In the genomic region with DNA sequence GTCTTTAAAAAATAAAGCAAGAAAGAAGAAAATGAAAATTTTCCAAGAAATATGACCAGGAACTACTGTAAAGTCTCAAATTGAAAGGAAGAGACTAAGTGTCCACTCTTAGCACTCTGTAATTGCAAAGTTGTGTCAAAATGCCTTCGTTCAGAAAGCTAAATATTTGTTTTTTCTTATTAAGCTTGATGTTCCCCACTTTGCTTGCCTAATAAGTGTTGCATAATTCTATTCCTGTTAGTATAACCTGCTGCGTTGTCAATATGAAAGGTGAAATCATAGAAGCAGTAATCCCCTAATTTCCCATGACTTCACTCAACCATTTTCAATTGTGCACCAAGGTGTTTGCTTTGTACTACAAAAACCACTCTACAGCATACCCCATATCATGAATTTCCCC, we compare ENCODE assay signal across 2 cellular contexts.
TF ChIP-seq lines count a peak whose summit lies in the region.

No MANE protein-coding gene starts in this region.

TF ChIP-seq in liver, 16 proteins besides CTCF, POLR2A, EP300 and RAD21 (continued from another document):
- TF ChIP-seq RXRA (IDR thresholded peaks at IDR 0.05) (peak in 1 of 2 donors; percentile 16), EGR1 (IDR thresholded peaks at IDR 0.05; ENCODE audit: low read depth in 2 of 2) (no peak), YY1 (IDR thresholded peaks at IDR 0.05) (peak; percentile 27), FOXA2 (IDR thresholded peaks at IDR 0.05) (peak; percentile 14), HNF4A (conservative IDR thresholded peaks at IDR 0.05) (peak in 1 of 2 donors; percentile 10)
TF ChIP-seq in liver: peak in this region for 4.

TF ChIP-seq in HepG2, 621 proteins besides CTCF, POLR2A, EP300 and RAD21 (continued from another document):
- TF ChIP-seq, protein P1, sequence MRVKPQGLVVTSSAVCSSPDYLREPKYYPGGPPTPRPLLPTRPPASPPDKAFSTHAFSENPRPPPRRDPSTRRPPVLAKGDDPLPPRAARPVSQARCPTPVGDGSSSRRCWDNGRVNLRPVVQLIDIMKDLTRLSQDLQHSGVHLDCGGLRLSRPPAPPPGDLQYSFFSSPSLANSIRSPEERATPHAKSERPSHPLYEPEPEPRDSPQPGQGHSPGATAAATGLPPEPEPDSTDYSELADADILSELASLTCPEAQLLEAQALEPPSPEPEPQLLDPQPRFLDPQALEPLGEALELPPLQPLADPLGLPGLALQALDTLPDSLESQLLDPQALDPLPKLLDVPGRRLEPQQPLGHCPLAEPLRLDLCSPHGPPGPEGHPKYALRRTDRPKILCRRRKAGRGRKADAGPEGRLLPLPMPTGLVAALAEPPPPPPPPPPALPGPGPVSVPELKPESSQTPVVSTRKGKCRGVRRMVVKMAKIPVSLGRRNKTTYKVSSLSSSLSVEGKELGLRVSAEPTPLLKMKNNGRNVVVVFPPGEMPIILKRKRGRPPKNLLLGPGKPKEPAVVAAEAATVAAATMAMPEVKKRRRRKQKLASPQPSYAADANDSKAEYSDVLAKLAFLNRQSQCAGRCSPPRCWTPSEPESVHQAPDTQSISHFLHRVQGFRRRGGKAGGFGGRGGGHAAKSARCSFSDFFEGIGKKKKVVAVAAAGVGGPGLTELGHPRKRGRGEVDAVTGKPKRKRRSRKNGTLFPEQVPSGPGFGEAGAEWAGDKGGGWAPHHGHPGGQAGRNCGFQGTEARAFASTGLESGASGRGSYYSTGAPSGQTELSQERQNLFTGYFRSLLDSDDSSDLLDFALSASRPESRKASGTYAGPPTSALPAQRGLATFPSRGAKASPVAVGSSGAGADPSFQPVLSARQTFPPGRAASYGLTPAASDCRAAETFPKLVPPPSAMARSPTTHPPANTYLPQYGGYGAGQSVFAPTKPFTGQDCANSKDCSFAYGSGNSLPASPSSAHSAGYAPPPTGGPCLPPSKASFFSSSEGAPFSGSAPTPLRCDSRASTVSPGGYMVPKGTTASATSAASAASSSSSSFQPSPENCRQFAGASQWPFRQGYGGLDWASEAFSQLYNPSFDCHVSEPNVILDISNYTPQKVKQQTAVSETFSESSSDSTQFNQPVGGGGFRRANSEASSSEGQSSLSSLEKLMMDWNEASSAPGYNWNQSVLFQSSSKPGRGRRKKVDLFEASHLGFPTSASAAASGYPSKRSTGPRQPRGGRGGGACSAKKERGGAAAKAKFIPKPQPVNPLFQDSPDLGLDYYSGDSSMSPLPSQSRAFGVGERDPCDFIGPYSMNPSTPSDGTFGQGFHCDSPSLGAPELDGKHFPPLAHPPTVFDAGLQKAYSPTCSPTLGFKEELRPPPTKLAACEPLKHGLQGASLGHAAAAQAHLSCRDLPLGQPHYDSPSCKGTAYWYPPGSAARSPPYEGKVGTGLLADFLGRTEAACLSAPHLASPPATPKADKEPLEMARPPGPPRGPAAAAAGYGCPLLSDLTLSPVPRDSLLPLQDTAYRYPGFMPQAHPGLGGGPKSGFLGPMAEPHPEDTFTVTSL (CRISPR knock-in tag; IDR thresholded peaks at IDR 0.05; ENCODE audit: borderline replicate concordance): no peak
- TF ChIP-seq, protein P2, sequence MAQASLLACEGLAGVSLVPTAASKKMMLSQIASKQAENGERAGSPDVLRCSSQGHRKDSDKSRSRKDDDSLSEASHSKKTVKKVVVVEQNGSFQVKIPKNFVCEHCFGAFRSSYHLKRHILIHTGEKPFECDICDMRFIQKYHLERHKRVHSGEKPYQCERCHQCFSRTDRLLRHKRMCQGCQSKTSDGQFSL (CRISPR knock-in tag; IDR thresholded peaks at IDR 0.05): no peak
- TF ChIP-seq BORCS8-MEF2B (CRISPR knock-in tag; IDR thresholded peaks at IDR 0.05) (no peak), CBX5 (CRISPR knock-in tag; IDR thresholded peaks at IDR 0.05; ENCODE audit: borderline replicate concordance) (no peak), IRF2 (CRISPR knock-in tag; IDR thresholded peaks at IDR 0.05) (no peak), DR1 (CRISPR knock-in tag; IDR thresholded peaks at IDR 0.05) (no peak), ZNF761 (CRISPR knock-in tag; conservative IDR thresholded peaks at IDR 0.05) (no peak)
- TF ChIP-seq, protein P3, sequence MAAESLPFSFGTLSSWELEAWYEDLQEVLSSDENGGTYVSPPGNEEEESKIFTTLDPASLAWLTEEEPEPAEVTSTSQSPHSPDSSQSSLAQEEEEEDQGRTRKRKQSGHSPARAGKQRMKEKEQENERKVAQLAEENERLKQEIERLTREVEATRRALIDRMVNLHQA (CRISPR knock-in tag; IDR thresholded peaks at IDR 0.05): no peak
- TF ChIP-seq, protein P4, sequence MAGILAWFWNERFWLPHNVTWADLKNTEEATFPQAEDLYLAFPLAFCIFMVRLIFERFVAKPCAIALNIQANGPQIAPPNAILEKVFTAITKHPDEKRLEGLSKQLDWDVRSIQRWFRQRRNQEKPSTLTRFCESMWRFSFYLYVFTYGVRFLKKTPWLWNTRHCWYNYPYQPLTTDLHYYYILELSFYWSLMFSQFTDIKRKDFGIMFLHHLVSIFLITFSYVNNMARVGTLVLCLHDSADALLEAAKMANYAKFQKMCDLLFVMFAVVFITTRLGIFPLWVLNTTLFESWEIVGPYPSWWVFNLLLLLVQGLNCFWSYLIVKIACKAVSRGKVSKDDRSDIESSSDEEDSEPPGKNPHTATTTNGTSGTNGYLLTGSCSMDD (CRISPR knock-in tag; IDR thresholded peaks at IDR 0.05): no peak
